In genomic region chr11:57530596-57531507, GRCh38 we compare ENCODE assay signal across 8 cellular contexts. TPM values are rescaled to one million over a fixed set of nuclear protein-coding genes. Genes with fewer than 3 reads are reported as not detected.
DNase-seq lines count a peak whose midpoint lies in the region; ATAC-seq and FAIRE-seq lines count a peak whose summit lies in the region.

TSS of gene TIMM10 (minus strand) at chr11:57530754. CDS start at chr11:57530189, 565 bp downstream.

- peaks cover 24% of the 10 kb centered on the region for H3K36me3 ChIP-seq in KOPT-K1 (ENCODE audit: insufficient read depth, low read length)
- peaks cover 5% of the 10 kb centered on the region for H3K36me3 ChIP-seq in muscle layer of colon (ENCODE audit: insufficient read depth, low read length)

- peak within 1 kb of the TSS; percentile 79 for H3K27ac ChIP-seq in KOPT-K1 (ENCODE audit: low read depth, low read length, poor library complexity, severe bottlenecking)
- peak within 1 kb of the TSS; percentile 87 for H3K27ac ChIP-seq in muscle layer of colon (ENCODE audit: low read depth, low read length)

- ATAC-seq in GM21786 (IDR thresholded peaks at IDR 0.05; ENCODE audit: unreplicated experiment) (peak; percentile 99), esophagus mucosa (peak; percentile 99)
- peak; percentile 97 to 98 for ATAC-seq in activated T-cell treated with anti-CD3 and anti-CD28 coated beads, Interleukin-2, amount 50 U/mL, for 72 hours (replicated peaks in 1 of 2)

- H3K27ac Mint-ChIP-seq in activated T-cell treated with anti-CD3 and anti-CD28 coated beads, Interleukin-2, amount 50 U/mL, for 72 hours: peak within 1 kb of the TSS; percentile 98

- H3K4me3 ChIP-seq in muscle layer of colon (ENCODE audit: low read depth in 1 of 2, low read length in 2 of 2): peak within 1 kb of the TSS; percentile 87 to 92

- peaks cover 7% of the 10 kb centered on the region for H3K4me1 ChIP-seq in muscle layer of colon (ENCODE audit: insufficient read depth, low read length)

- DNase-seq in DMS79 (lab: John Stamatoyannopoulos, UW) (peak; percentile 96), RCC 7860 (ENCODE audit: low spot score) (peak; percentile 95)
- peak; percentile 92 to 95 for DNase-seq in activated T-cell treated with anti-CD3 and anti-CD28 coated beads, Interleukin-2, amount 50 U/mL, for 72 hours
- peak; percentile 81 for DNase-seq in stimulated activated CD8-positive, alpha-beta memory T cell treated with anti-CD3 and anti-CD28 coated beads, Interleukin-7, amount 100 ng/mL, for 24 hours (ENCODE audit: low read depth)

- H3K27me3 ChIP-seq in muscle layer of colon (ENCODE audit: control insufficient read depth in 1 of 2, insufficient read depth in 2 of 2, low read length in 2 of 2): no peaks in the 10 kb centered on the region

- H3K4me3 Mint-ChIP-seq in activated T-cell treated with anti-CD3 and anti-CD28 coated beads, Interleukin-2, amount 50 U/mL, for 72 hours: peak within 1 kb of the TSS; percentile 88 to 98

- H3K27me3 Mint-ChIP-seq in activated T-cell treated with anti-CD3 and anti-CD28 coated beads, Interleukin-2, amount 50 U/mL, for 72 hours (ENCODE audit: low read depth): no peaks in the 10 kb centered on the region

- FAIRE-seq in RCC 7860 (lab: Jason Lieb, UNC): peak; percentile 89

- H3K9me3 Mint-ChIP-seq in activated T-cell treated with anti-CD3 and anti-CD28 coated beads, Interleukin-2, amount 50 U/mL, for 72 hours: no peaks in the 10 kb centered on the region

- H3K9me3 ChIP-seq in KOPT-K1 (ENCODE audit: insufficient read depth, low read length, poor library complexity, severe bottlenecking): no peaks in the 10 kb centered on the region
- no peaks in the 10 kb centered on the region for H3K9me3 ChIP-seq in muscle layer of colon (ENCODE audit: low read length)

- peaks cover 8 to 17% of the 10 kb centered on the region in 2 donors for H3K36me3 Mint-ChIP-seq in activated T-cell treated with anti-CD3 and anti-CD28 coated beads, Interleukin-2, amount 50 U/mL, for 72 hours (ENCODE audit: insufficient read depth in 2 of 2)

- H3K4me1 Mint-ChIP-seq in activated T-cell treated with anti-CD3 and anti-CD28 coated beads, Interleukin-2, amount 50 U/mL, for 72 hours (ENCODE audit: low read depth): peaks cover 46% of the 10 kb centered on the region

- H3K9ac ChIP-seq in muscle layer of colon (ENCODE audit: low read length): peak within 1 kb of the TSS; percentile 56

RNA-seq across cellular contexts. Expression of gene TIMM10, which starts in this region (rescaled TPM):
- 100 to 1,000 TPM; 106 to 107 TPM for total RNA-seq in activated T-cell treated with anti-CD3 and anti-CD28 coated beads, Interleukin-2, amount 50 U/mL, for 72 hours
- total RNA-seq in esophagus mucosa: 43.6 TPM

Comparison
In these comparisons a context has a peak if more than half of its experiments do, and no peak if none do; other contexts are left out.
1. Peak in every context shown above with its lines: DNase-seq, ATAC-seq, H3K4me3 ChIP-seq and H3K27ac ChIP-seq.